Comparison of ENCODE assay signal across 29 cellular contexts in genomic region chr12:101415228-101415627, GRCh38. TPM values are rescaled to one million over a fixed set of nuclear protein-coding genes. Genes with fewer than 3 reads are reported as not detected.
"Had no signal": no experiment of that assay in that cellular context is flagged by ENCODE, and none has a peak within 500 bp of the region (broad histone marks: within the 10 kb centered on the region; RNA-seq: fewer than 3 reads in every experiment).

No MANE protein-coding gene starts in this region.

- H3K27ac ChIP-seq: ascending aorta, cardiac muscle cell, WERI-Rb-1 had no signal

- DNase-seq: activated CD4-positive, alpha-beta memory T cell treated with anti-CD3 and anti-CD28 coated beads, Interleukin-2, amount 10 ng/mL, durations not matched to agents 7 days and 5 days; activated CD4-positive, alpha-beta T cell treated with anti-CD3 and anti-CD28 coated beads for 1 hour; activated CD4-positive, alpha-beta T cell treated with anti-CD3 and anti-CD28 coated beads, Interleukin-2, amount 50 U/mL, for 48 hours; activated CD4-positive, CD25-positive, alpha-beta regulatory T cell; activated CD8-positive, alpha-beta memory T cell treated with anti-CD3 and anti-CD28 coated beads for 24 hours; activated CD8-positive, alpha-beta memory T cell treated with anti-CD3 and anti-CD28 coated beads, Interleukin-2, amount 10 ng/mL, durations not matched to agents 7 days and 5 days; activated CD8-positive, alpha-beta memory T cell treated with anti-CD3 and anti-CD28 coated beads, Interleukin-2, amount 50 U/mL, for 48 hours; activated effector memory CD4-positive, alpha-beta T cell treated with Interleukin-2 at 50 U/mL for 16 hours; activated gamma-delta T cell; activated naive CD4-positive, alpha-beta T cell treated with Interleukin-2 at 50 U/mL for 16 hours; activated naive CD8-positive, alpha-beta T cell treated with anti-CD3 and anti-CD28 coated beads, Interleukin-2, amount 10 ng/mL, durations not matched to agents 7 days and 5 days; activated T-cell treated with anti-CD3 and anti-CD28 coated beads, Interleukin-2, amount 50 U/mL, for 24 hours; activated T-cell treated with anti-CD3 and anti-CD28 coated beads, Interleukin-2, amount 50 U/mL, for 48 hours; central memory CD4-positive, alpha-beta T cell; T-helper 17 cell had no signal

- FAIRE-seq: bronchial epithelial cell had no signal

- H3K4me3 ChIP-seq: ascending aorta, cardiac muscle cell had no signal

- H3K36me3 ChIP-seq: ascending aorta, cardiac muscle cell, WERI-Rb-1 had no signal

- ATAC-seq: activated CD4-positive, alpha-beta T cell treated with anti-CD3 and anti-CD28 coated beads for 36 hours; activated CD4-positive, CD25-positive, alpha-beta regulatory T cell treated with anti-CD3 and anti-CD28 coated beads, Interleukin-2, amount 50 U/mL, for 24 hours; activated CD8-positive, alpha-beta memory T cell treated with anti-CD3 and anti-CD28 coated beads, Interleukin-2, amount 10 ng/mL, durations not matched to agents 7 days and 5 days; activated CD8-positive, alpha-beta T cell treated with anti-CD3 and anti-CD28 coated beads, Interleukin-2, amount 10 ng/mL, durations not matched to agents 7 days and 5 days; activated naive CD8-positive, alpha-beta T cell treated with anti-CD3 and anti-CD28 coated beads, Interleukin-2, amount 50 U/mL, for 24 hours; T-helper 17 cell; WTC11 had no signal

- H3K9me3 ChIP-seq: ascending aorta had no signal

- H3K27me3 ChIP-seq: ascending aorta had no signal

- H3K4me1 ChIP-seq: ascending aorta had no signal

RNA-seq across cellular contexts. Expression of gene SPIC, which starts 59.9 kb away (rescaled TPM):
- total RNA-seq: activated CD4-positive, alpha-beta memory T cell treated with anti-CD3 and anti-CD28 coated beads, Interleukin-2, amount 10 ng/mL, durations not matched to agents 7 days and 5 days; activated CD4-positive, alpha-beta T cell treated with anti-CD3 and anti-CD28 coated beads for 36 hours; activated CD4-positive, alpha-beta T cell treated with anti-CD3 and anti-CD28 coated beads, Interleukin-2, amount 10 ng/mL, durations not matched to agents 7 days and 5 days; activated CD8-positive, alpha-beta memory T cell treated with anti-CD3 and anti-CD28 coated beads, Interleukin-2, amount 10 ng/mL, durations not matched to agents 7 days and 5 days; activated CD8-positive, alpha-beta T cell treated with anti-CD3 and anti-CD28 coated beads, Interleukin-2, amount 10 ng/mL, durations not matched to agents 7 days and 5 days; activated naive CD8-positive, alpha-beta T cell treated with anti-CD3 and anti-CD28 coated beads, Interleukin-2, amount 10 ng/mL, durations not matched to agents 7 days and 5 days; activated T-helper 2 cell treated with anti-CD3 and anti-CD28 coated beads, Interferon-gamma antibody, Interleukin-2, Interleukin-4, amounts not matched to agents 10 μg/mL and 5 μg/mL and 100 μg/mL, durations not matched to agents 14 hours and 24 hours and 36 hours; ascending aorta; bronchial epithelial cell; cardiac muscle cell; cerebellum; T-helper 1 cell treated with Interleukin-12 subunit alpha and Interleukin-12 subunit beta and Interleukin-4 antibody, amounts not matched to agents 30 ng/mL and 1 ng/mL, for 36 hours; T-helper 17 cell; T-helper 2 cell treated with Interferon-gamma antibody and Interleukin-4, amounts not matched to agents 100 ng/mL and 5 ng/mL, for 36 hours; WTC11 had no signal
- polyA plus RNA-seq: cardiac muscle cell had no signal
